Comparison of ENCODE assay signal across 8 cellular contexts in genomic region chr5:83076742-83077661, GRCh38. TPM values are rescaled to one million over a fixed set of nuclear protein-coding genes. Genes with fewer than 3 reads are reported as not detected.
A peak's percentile ranks its signal among the peaks of the same experiment; 100 is the strongest.
DNase-seq lines count a peak whose midpoint lies in the region; ATAC-seq, FAIRE-seq and TF ChIP-seq lines count a peak whose summit lies in the region.

A gene with protein sequence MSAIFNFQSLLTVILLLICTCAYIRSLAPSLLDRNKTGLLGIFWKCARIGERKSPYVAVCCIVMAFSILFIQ (minus strand): TSS chr5:83077394. CDS start chr5:83077323, 71 bp downstream.
Gene XRCC4 (plus strand): TSS chr5:83077547. CDS start chr5:83104920, 27,373 bp downstream.

- intact Hi-C loops in aorta (cut with DNase I) = loop anchor here in 1 of 2 donors (5.0 to 10.0 kb wide), 3 partner anchors 355 to 762 kb away; no protein-coding TSS in a partner anchor

- ATAC-seq in HG02981 (IDR thresholded peaks at IDR 0.05; ENCODE audit: unreplicated experiment) (peak; percentile 97), aorta (ENCODE audit: low FRiP score) (peak; percentile 100)

- peak; percentile 85 for DNase-seq in GM18507 (ENCODE audit: extremely low spot score, insufficient read length, low read depth)
- peak; percentile 94 for DNase-seq in NCI-H2029 treated with DMSO at 0.1 percent for 48 hours (lab: John Stamatoyannopoulos, UW)
- peak; percentile 83 for DNase-seq in T-helper 9 cell
- peak; percentile 98 for DNase-seq in astrocyte of the cerebellum (ENCODE audit: low read depth)
- DNase-seq in hepatic stellate cell (ENCODE audit: low spot score) = peak; percentile 88
- DNase-seq in aorta = peak; percentile 97 to 98

- H3K4me1 ChIP-seq in rectal smooth muscle tissue (ENCODE audit: control insufficient read depth, insufficient read depth, low read length) = peaks cover 14% of the 10 kb centered on the region
- peaks cover 4 to 5% of the 10 kb centered on the region in 2 donors for H3K4me1 ChIP-seq in aorta (ENCODE audit: control insufficient read depth in 1 of 2, insufficient read depth in 2 of 2, low read length in 2 of 2)

- H3K27ac ChIP-seq in rectal smooth muscle tissue (ENCODE audit: low read depth, low read length) = peak within 1 kb of the TSS; percentile 86
- H3K27ac ChIP-seq in aorta (ENCODE audit: low read depth in 1 of 2, low read length in 2 of 2) = peak within 1 kb of the TSS in 1 of 2 donors; percentile 90

- WGBS in aorta, 2 donors = 0% methylated on average over 44 of the region's 44 CpGs

- no peak for TF ChIP-seq CTCF in astrocyte of the cerebellum (IDR thresholded peaks at IDR 0.05; ENCODE audit: low read depth, low read length, missing control alignments)

- H3K36me3 ChIP-seq in rectal smooth muscle tissue (ENCODE audit: control insufficient read depth, insufficient read depth, low read length) (no peaks in the 10 kb centered on the region), aorta (ENCODE audit: control insufficient read depth in 1 of 2, insufficient read depth in 2 of 2, low read length in 1 of 2) (no peaks in the 10 kb centered on the region)

- in situ Hi-C loops in astrocyte of the cerebellum (cut with HindIII; ENCODE audit: low sequenced_read_pairs) = no loop called here

- H3K9me3 ChIP-seq in aorta (ENCODE audit: control insufficient read depth, low read length) = no peaks in the 10 kb centered on the region

- H3K4me3 ChIP-seq in astrocyte of the cerebellum (ENCODE audit: low read depth, low read length) (peak within 1 kb of the TSS; percentile 98), rectal smooth muscle tissue (ENCODE audit: low read length) (peak within 1 kb of the TSS; percentile 99), aorta (ENCODE audit: low read length in 2 of 2) (peak within 1 kb of the TSS; percentile 94 to 97)

- no peaks in the 10 kb centered on the region for H3K27me3 ChIP-seq in rectal smooth muscle tissue (ENCODE audit: control insufficient read depth, insufficient read depth, low read length)
- no peaks in the 10 kb centered on the region for H3K27me3 ChIP-seq in aorta (ENCODE audit: control insufficient read depth in 1 of 2, insufficient read depth in 2 of 2, low read length in 1 of 2)

- peak within 1 kb of the TSS; percentile 87 for H3K9ac ChIP-seq in rectal smooth muscle tissue (ENCODE audit: low read length)

- FAIRE-seq in GM18507 (lab: Jason Lieb, UNC) = peak; percentile 99

RNA-seq across cellular contexts. Expression of the first gene that starts in this region (rescaled TPM):
- 10 to 100 TPM; 77.4 to 80.9 TPM for total RNA-seq in aorta
- polyA plus RNA-seq in aorta = 10 to 100 TPM; 53.5 to 62.7 TPM

RNA-seq across cellular contexts. Expression of gene XRCC4, which starts in this region (rescaled TPM):
- total RNA-seq in aorta = 10 to 100 TPM in 1 of 2 donors, 1 to 10 TPM in 1; 9.9 to 10.7 TPM
- 10 to 100 TPM; 12.8 to 19.0 TPM for polyA plus RNA-seq in aorta
